Comparison of ENCODE assay signal across 10 cellular contexts in genomic region chr3:5251196-5251583, GRCh38.
DNase-seq lines count a peak whose midpoint lies in the region; ATAC-seq and TF ChIP-seq lines count a peak whose summit lies in the region.
"Had no signal": no experiment of that assay in that cellular context is flagged by ENCODE, and none has a peak within 500 bp of the region (broad histone marks: within the 10 kb centered on the region; RNA-seq: fewer than 3 reads in every experiment).

No MANE protein-coding gene starts in this region.

- intact Hi-C loops in PC-9 (cut with micrococcal nuclease; ENCODE audit: unreplicated experiment), result no loop called here
- intact Hi-C loops in tibial artery (cut with DNase I; ENCODE audit: low total_unique reads), result no loop called here
- intact Hi-C loops in naive thymus-derived CD4-positive, alpha-beta T cell (cut with micrococcal nuclease), result no loop called here

- no peaks in the 10 kb centered on the region for H3K9me3 Mint-ChIP-seq in stimulated activated naive CD8-positive, alpha-beta T cell treated with anti-CD3 and anti-CD28 coated beads, Interleukin-15, amount 100 ng/mL, for 72 hours
- H3K9me3 Mint-ChIP-seq in naive thymus-derived CD4-positive, alpha-beta T cell, result no peaks in the 10 kb centered on the region

- no peaks in the 10 kb centered on the region for H3K79me1 ChIP-seq in mesenchymal stem cell (replicated peaks; ENCODE audit: low read length, poor library complexity, severe bottlenecking)

- no peak overlapping the region for H3K23ac ChIP-seq in mesenchymal stem cell (ENCODE audit: low read length in 2 of 2)

- no peak for TF ChIP-seq CTCF in PC-9 (conservative IDR thresholded peaks at IDR 0.05)
- no peak for TF ChIP-seq CTCF in tibial artery (IDR thresholded peaks at IDR 0.05)

- H2BK12ac ChIP-seq in mesenchymal stem cell (ENCODE audit: low read length in 2 of 2), result no peak overlapping the region

- H3K4me1 Mint-ChIP-seq in stimulated activated naive CD8-positive, alpha-beta T cell treated with anti-CD3 and anti-CD28 coated beads, Interleukin-15, amount 100 ng/mL, for 72 hours, result peaks cover under 1% of the 10 kb centered on the region
- H3K4me1 Mint-ChIP-seq in naive thymus-derived CD4-positive, alpha-beta T cell, result peaks cover 0 to 10% (median 1%) of the 10 kb centered on the region in 7 donors

- H3K9ac ChIP-seq in duodenal mucosa (ENCODE audit: low read depth in 1 of 2, low read length in 2 of 2) (peak overlapping the region in 1 of 2 donors; percentile 4), mesenchymal stem cell (ENCODE audit: low read length) (peak overlapping the region; percentile 78)

- no peak for ATAC-seq in stimulated activated naive CD8-positive, alpha-beta T cell treated with anti-CD3 and anti-CD28 coated beads, Interleukin-15, amount 100 ng/mL, for 72 hours
- no peak for ATAC-seq in naive thymus-derived CD4-positive, alpha-beta T cell

- H3K4me1 ChIP-seq in PC-9 (replicated peaks; ENCODE audit: insufficient read depth), result no peaks in the 10 kb centered on the region
- H3K4me1 ChIP-seq in duodenal mucosa (ENCODE audit: control insufficient read depth in 1 of 2, insufficient read depth in 2 of 2, low read length in 2 of 2), result peaks cover 32 to 37% of the 10 kb centered on the region in 2 donors
- peaks cover 3% of the 10 kb centered on the region for H3K4me1 ChIP-seq in mesenchymal stem cell (ENCODE audit: control insufficient read depth, insufficient read depth, low read depth, low read length)
- H3K4me1 ChIP-seq in tibial artery, result no peaks in the 10 kb centered on the region
- no peaks in the 10 kb centered on the region for H3K4me1 ChIP-seq in naive thymus-derived CD4-positive, alpha-beta T cell (ENCODE audit: control insufficient read depth in 2 of 2, insufficient read depth in 2 of 2, low read length in 2 of 2)
- H3K4me1 ChIP-seq: right atrium auricular region, testis had no signal

- POLR2A ChIA-PET in PC-9 (lab: Charles Lee; ENCODE audit: unreplicated experiment), result no interaction called here
- POLR2A ChIA-PET in naive thymus-derived CD4-positive, alpha-beta T cell (lab: Charles Lee), result no interaction called here

- H3K27me3 Mint-ChIP-seq in stimulated activated naive CD8-positive, alpha-beta T cell treated with anti-CD3 and anti-CD28 coated beads, Interleukin-15, amount 100 ng/mL, for 72 hours, result no peaks in the 10 kb centered on the region
- peaks cover 0 to 3% (median 0%) of the 10 kb centered on the region in 5 donors for H3K27me3 Mint-ChIP-seq in naive thymus-derived CD4-positive, alpha-beta T cell

- no peak overlapping the region for H3K14ac ChIP-seq in mesenchymal stem cell (ENCODE audit: low read length in 2 of 2)

- no peak overlapping the region for H2BK120ac ChIP-seq in mesenchymal stem cell (ENCODE audit: low read depth, low read length)

- no peak overlapping the region for H3K4me3 ChIP-seq in PC-9
- H3K4me3 ChIP-seq in duodenal mucosa (ENCODE audit: low read depth in 1 of 2, low read length in 2 of 2), result peak overlapping the region; percentile 27 to 48
- peak overlapping the region in 1 of 2 experiments; percentile 80 for H3K4me3 ChIP-seq in mesenchymal stem cell (ENCODE audit: insufficient read depth in 1 of 2, low read depth in 1 of 2, low read length in 2 of 2)
- H3K4me3 ChIP-seq in tibial artery, result peak overlapping the region; percentile 18 to 27
- no peak overlapping the region for H3K4me3 ChIP-seq in naive thymus-derived CD4-positive, alpha-beta T cell (ENCODE audit: low read length)

- H3K18ac ChIP-seq in mesenchymal stem cell (ENCODE audit: low read depth in 1 of 2, low read length in 2 of 2), result no peak overlapping the region

- WGBS in mesenchymal stem cell, result 96% methylated on average over 6 of the region's 6 CpGs

- H3K27ac Mint-ChIP-seq in stimulated activated naive CD8-positive, alpha-beta T cell treated with anti-CD3 and anti-CD28 coated beads, Interleukin-15, amount 100 ng/mL, for 72 hours, result no peak overlapping the region
- H3K27ac Mint-ChIP-seq in naive thymus-derived CD4-positive, alpha-beta T cell, result no peak overlapping the region

- no peaks in the 10 kb centered on the region for H3K36me3 Mint-ChIP-seq in naive thymus-derived CD4-positive, alpha-beta T cell

- H2AFZ ChIP-seq in PC-9 (no peak overlapping the region), mesenchymal stem cell (ENCODE audit: low read depth, low read length) (no peak overlapping the region)

- DNase-seq in PC-9 (no peak), mesenchymal stem cell (no peak), tibial artery (no peak), EL (no peak)
- no peak for DNase-seq in stimulated activated naive CD8-positive, alpha-beta T cell treated with anti-CD3 and anti-CD28 coated beads, Interleukin-15, amount 100 ng/mL, for 72 hours
- DNase-seq in naive thymus-derived CD4-positive, alpha-beta T cell, result no peak
- DNase-seq: testis, WERI-Rb-1 had no signal

- no peak overlapping the region for H2BK5ac ChIP-seq in mesenchymal stem cell (ENCODE audit: low read depth, low read length, poor library complexity, severe bottlenecking)

- H2BK15ac ChIP-seq in mesenchymal stem cell (ENCODE audit: low read depth, poor library complexity, severe bottlenecking), result no peak overlapping the region

- H3K9me2 ChIP-seq in PC-9 (ENCODE audit: insufficient read depth), result no peaks in the 10 kb centered on the region

- H3K4ac ChIP-seq in mesenchymal stem cell (ENCODE audit: low read depth in 1 of 2, low read length in 2 of 2), result no peak overlapping the region

- no peak overlapping the region for H3K27ac ChIP-seq in PC-9
- H3K27ac ChIP-seq in duodenal mucosa (ENCODE audit: low read depth, low read length), result no peak overlapping the region
- H3K27ac ChIP-seq in mesenchymal stem cell (ENCODE audit: low read length, poor library complexity, severe bottlenecking), result no peak overlapping the region
- H3K27ac ChIP-seq in tibial artery, result no peak overlapping the region
- H3K27ac ChIP-seq in naive thymus-derived CD4-positive, alpha-beta T cell (ENCODE audit: low read depth, low read length), result no peak overlapping the region
- H3K27ac ChIP-seq: right atrium auricular region, testis, WERI-Rb-1 had no signal

- H3K36me3 ChIP-seq in PC-9 (ENCODE audit: low read depth) (no peaks in the 10 kb centered on the region), duodenal mucosa (ENCODE audit: control insufficient read depth in 1 of 2, insufficient read depth in 2 of 2, low read length in 2 of 2) (no peaks in the 10 kb centered on the region), mesenchymal stem cell (ENCODE audit: control insufficient read depth in 1 of 2, insufficient read depth in 2 of 2, low read depth in 1 of 2, low read length in 2 of 2) (no peaks in the 10 kb centered on the region), tibial artery (no peaks in the 10 kb centered on the region)
- H3K36me3 ChIP-seq in naive thymus-derived CD4-positive, alpha-beta T cell (ENCODE audit: control insufficient read depth in 2 of 3, insufficient read depth in 3 of 3, low read length in 3 of 3), result no peaks in the 10 kb centered on the region
- H3K36me3 ChIP-seq: right atrium auricular region, WERI-Rb-1 had no signal

- H4K8ac ChIP-seq in mesenchymal stem cell (ENCODE audit: low read length), result no peak overlapping the region

- H4K20me1 ChIP-seq in PC-9 (ENCODE audit: insufficient read depth), result no peaks in the 10 kb centered on the region

- H2AK5ac ChIP-seq in mesenchymal stem cell (ENCODE audit: low read length, severe bottlenecking), result no peak overlapping the region

- H4K91ac ChIP-seq in mesenchymal stem cell (ENCODE audit: low read length), result no peak overlapping the region

- CTCF ChIA-PET in PC-9 (lab: Charles Lee), result no interaction called here
- CTCF ChIA-PET in naive thymus-derived CD4-positive, alpha-beta T cell (lab: Charles Lee), result no interaction called here

- no peak overlapping the region for H3K4me3 Mint-ChIP-seq in stimulated activated naive CD8-positive, alpha-beta T cell treated with anti-CD3 and anti-CD28 coated beads, Interleukin-15, amount 100 ng/mL, for 72 hours
- no peak overlapping the region for H3K4me3 Mint-ChIP-seq in naive thymus-derived CD4-positive, alpha-beta T cell

- H3K79me2 ChIP-seq in PC-9 (ENCODE audit: low read depth), result no peaks in the 10 kb centered on the region

- H3K27me3 ChIP-seq in PC-9 (ENCODE audit: insufficient read depth, low read depth), result peaks cover 5% of the 10 kb centered on the region; the same call in 1 of the 2 replicates
- no peaks in the 10 kb centered on the region for H3K27me3 ChIP-seq in duodenal mucosa (ENCODE audit: control insufficient read depth in 1 of 2, insufficient read depth in 2 of 2, low read length in 2 of 2)
- H3K27me3 ChIP-seq in mesenchymal stem cell (ENCODE audit: control insufficient read depth in 1 of 2, insufficient read depth in 1 of 2, low read length in 2 of 2), result no peaks in the 10 kb centered on the region
- no peaks in the 10 kb centered on the region for H3K27me3 ChIP-seq in tibial artery
- no peaks in the 10 kb centered on the region for H3K27me3 ChIP-seq in naive thymus-derived CD4-positive, alpha-beta T cell (ENCODE audit: control insufficient read depth in 2 of 2, insufficient read depth in 2 of 2, low read length in 2 of 2)
- H3K27me3 ChIP-seq: right atrium auricular region, testis had no signal

- no peaks in the 10 kb centered on the region for H3F3A ChIP-seq in PC-9 (ENCODE audit: insufficient read depth, low read depth)

- H3K9me3 ChIP-seq in PC-9 (ENCODE audit: insufficient read depth, low read depth) (no peaks in the 10 kb centered on the region), duodenal mucosa (ENCODE audit: control insufficient read depth in 1 of 2, low read length in 2 of 2) (no peaks in the 10 kb centered on the region), mesenchymal stem cell (ENCODE audit: control insufficient read depth, low read length) (no peaks in the 10 kb centered on the region), tibial artery (no peaks in the 10 kb centered on the region)
- H3K9me3 ChIP-seq in naive thymus-derived CD4-positive, alpha-beta T cell (ENCODE audit: control insufficient read depth in 2 of 3, low read length in 3 of 3), result no peaks in the 10 kb centered on the region
- H3K9me3 ChIP-seq: right atrium auricular region, testis had no signal

- H3K4me2 ChIP-seq in PC-9 (peak overlapping the region; percentile 23; the same call in 1 of the 2 replicates), mesenchymal stem cell (ENCODE audit: low read length, poor library complexity, severe bottlenecking) (no peak overlapping the region)

- BruUV-seq in PC-9 (replicated peaks; lab: Mats Ljungman, UMichigan), result no TSS peak

Comparison
In these comparisons a context has a peak if more than half of its experiments do, and no peak if none do; other contexts are left out.
1. H3K4me3 ChIP-seq: peak in duodenal mucosa (2 of 2) and tibial artery (2 of 2); none in PC-9 (single experiment) and naive thymus-derived CD4-positive, alpha-beta T cell (single experiment).